1 cellular context compared by ENCODE assay signal in genomic region chr11:134266440-134266839, GRCh38.
TF ChIP-seq lines count a peak whose summit lies in the region.

No MANE protein-coding gene starts in this region.

TF ChIP-seq in IMR-90, 13 proteins besides CTCF, POLR2A, EP300 and RAD21:
- TF ChIP-seq FOS (IDR thresholded peaks at IDR 0.05; ENCODE audit: low read depth, low read length) = no peak
- TF ChIP-seq CEBPB (IDR thresholded peaks at IDR 0.05; ENCODE audit: low read depth, low read length) = no peak
- TF ChIP-seq CHD1 (IDR thresholded peaks at IDR 0.05; ENCODE audit: low read depth, low read length) = no peak
- TF ChIP-seq MAFK (IDR thresholded peaks at IDR 0.05; ENCODE audit: low read depth, low read length) = no peak
- no peak for TF ChIP-seq RCOR1 (IDR thresholded peaks at IDR 0.05; ENCODE audit: insufficient replicate concordance, low read length)
- TF ChIP-seq MAZ (IDR thresholded peaks at IDR 0.05; ENCODE audit: borderline replicate concordance, low read depth, low read length) = no peak
- TF ChIP-seq BHLHE40 (IDR thresholded peaks at IDR 0.05; ENCODE audit: low read depth, low read length) = no peak
